In genomic region chr10:73788864-73789658, GRCh38 we compare ENCODE assay signal across 24 cellular contexts.
"Had no signal": no experiment of that assay in that cellular context is flagged by ENCODE, and none has a peak within 500 bp of the region (broad histone marks: within the 10 kb centered on the region; RNA-seq: fewer than 3 reads in every experiment).

No MANE protein-coding gene starts in this region.

- H3K4me3 ChIP-seq: body of pancreas, lung, right atrium auricular region, tibial nerve had no signal

- FAIRE-seq: small intestine, TTC549 had no signal

- H3K9me3 ChIP-seq: body of pancreas, right atrium auricular region, tibial nerve had no signal

- ATAC-seq: activated CD8-positive, alpha-beta T cell treated with anti-CD3 and anti-CD28 coated beads for 36 hours; activated T-cell treated with anti-CD3 and anti-CD28 coated beads, Interleukin-2, amount 50 U/mL, for 72 hours; body of pancreas had no signal

- H3K27me3 Mint-ChIP-seq: activated B cell treated with CpG ODN at 0.5 μM for 24 hours; activated CD8-positive, alpha-beta T cell treated with anti-CD3 and anti-CD28 coated beads for 36 hours; activated naive CD8-positive, alpha-beta T cell treated with anti-CD3 and anti-CD28 coated beads for 36 hours; naive B cell; progenitor cell of endocrine pancreas had no signal

- H3K4me3 Mint-ChIP-seq: activated B cell treated with CpG ODN at 0.5 μM for 24 hours; activated CD8-positive, alpha-beta T cell treated with anti-CD3 and anti-CD28 coated beads for 36 hours; activated naive CD8-positive, alpha-beta T cell treated with anti-CD3 and anti-CD28 coated beads for 36 hours; activated T-cell treated with anti-CD3 and anti-CD28 coated beads, Interleukin-2, amount 50 U/mL, for 72 hours had no signal

- H3K27me3 ChIP-seq: body of pancreas, right atrium auricular region, tibial nerve had no signal

- H3K9me3 Mint-ChIP-seq: activated B cell treated with CpG ODN at 0.5 μM for 24 hours; activated CD8-positive, alpha-beta T cell treated with anti-CD3 and anti-CD28 coated beads for 36 hours; activated naive CD8-positive, alpha-beta T cell treated with anti-CD3 and anti-CD28 coated beads for 36 hours; activated T-cell treated with anti-CD3 and anti-CD28 coated beads, Interleukin-2, amount 50 U/mL, for 72 hours; immature natural killer cell; naive B cell had no signal

- DNase-seq: activated B cell treated with CpG ODN at 0.5 μM for 24 hours; activated CD4-positive, alpha-beta T cell treated with anti-CD3 and anti-CD28 coated beads for 48 hours; activated CD8-positive, alpha-beta T cell treated with anti-CD3 and anti-CD28 coated beads for 36 hours; activated naive CD8-positive, alpha-beta T cell treated with anti-CD3 and anti-CD28 coated beads for 36 hours; activated T-cell treated with anti-CD3 and anti-CD28 coated beads, Interleukin-2, amount 50 U/mL, for 72 hours; amygdala; body of pancreas; central memory CD4-positive, alpha-beta T cell; cortex of kidney; effector CD4-positive, alpha-beta T cell; foreskin fibroblast; immature natural killer cell; naive B cell; nucleus accumbens; small intestine; stimulated activated CD4-positive, alpha-beta T cell treated with anti-CD3 and anti-CD28 coated beads, Interleukin-4, amount 100 ng/mL, for 24 hours; stimulated activated naive CD4-positive, alpha-beta T cell treated with Interleukin-2 at 50 U/mL for 16 hours; substantia nigra; T-helper 2 cell had no signal

- H3K27ac Mint-ChIP-seq: activated B cell treated with CpG ODN at 0.5 μM for 24 hours; activated CD8-positive, alpha-beta T cell treated with anti-CD3 and anti-CD28 coated beads for 36 hours; activated naive CD8-positive, alpha-beta T cell treated with anti-CD3 and anti-CD28 coated beads for 36 hours; activated T-cell treated with anti-CD3 and anti-CD28 coated beads, Interleukin-2, amount 50 U/mL, for 72 hours; immature natural killer cell; naive B cell; progenitor cell of endocrine pancreas had no signal

- H3K27ac ChIP-seq: body of pancreas, right atrium auricular region, tibial nerve had no signal
